In the genomic region with DNA sequence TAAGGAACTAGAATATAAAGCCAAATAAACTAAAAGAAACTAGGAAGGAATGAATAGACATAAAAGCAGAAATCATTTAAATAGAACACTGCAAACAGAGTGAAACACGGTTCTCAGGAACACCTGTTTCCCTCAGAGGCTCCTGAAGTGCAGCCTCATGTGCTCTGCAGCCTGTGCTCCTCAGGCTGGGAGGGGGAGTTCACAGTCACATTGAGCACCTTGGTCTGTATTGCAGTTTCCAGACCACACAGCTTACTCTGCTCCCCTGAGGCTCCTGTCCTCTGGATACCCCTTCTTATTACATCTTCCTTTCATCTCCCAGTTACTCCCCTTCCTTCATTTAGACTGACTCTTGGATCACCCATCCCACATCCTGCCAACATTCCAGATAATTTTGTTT, we compare ENCODE assay signal across 23 cellular contexts. TPM values are rescaled to one million over a fixed set of nuclear protein-coding genes. Genes with fewer than 3 reads are reported as not detected.
"Had no signal": no experiment of that assay in that cellular context is flagged by ENCODE, and none has a peak within 500 bp of the region (broad histone marks: within the 10 kb centered on the region; RNA-seq: fewer than 3 reads in every experiment).

No MANE protein-coding gene starts in this region.

- ATAC-seq: activated CD8-positive, alpha-beta memory T cell treated with anti-CD3 and anti-CD28 coated beads, Interleukin-2, amount 10 ng/mL, durations not matched to agents 7 days and 5 days; activated T-cell treated with anti-CD3 and anti-CD28 coated beads, Interleukin-2, amount 50 U/mL, for 4 hours; Right ventricle myocardium inferior; T-cell had no signal

- H3K27ac Mint-ChIP-seq: activated CD8-positive, alpha-beta memory T cell treated with anti-CD3 and anti-CD28 coated beads, Interleukin-2, amount 10 ng/mL, durations not matched to agents 7 days and 5 days; activated naive CD8-positive, alpha-beta T cell treated with anti-CD3 and anti-CD28 coated beads for 36 hours; T-cell had no signal

- H3K4me1 Mint-ChIP-seq: activated CD8-positive, alpha-beta memory T cell treated with anti-CD3 and anti-CD28 coated beads, Interleukin-2, amount 10 ng/mL, durations not matched to agents 7 days and 5 days; activated naive CD8-positive, alpha-beta T cell treated with anti-CD3 and anti-CD28 coated beads for 36 hours; T-cell had no signal

- H3K4me3 Mint-ChIP-seq: activated CD8-positive, alpha-beta memory T cell treated with anti-CD3 and anti-CD28 coated beads, Interleukin-2, amount 10 ng/mL, durations not matched to agents 7 days and 5 days; activated naive CD8-positive, alpha-beta T cell treated with anti-CD3 and anti-CD28 coated beads for 36 hours; activated T-cell treated with anti-CD3 and anti-CD28 coated beads, Interleukin-2, amount 50 U/mL, for 4 hours; T-cell had no signal

- H3K36me3 Mint-ChIP-seq: activated CD8-positive, alpha-beta memory T cell treated with anti-CD3 and anti-CD28 coated beads, Interleukin-2, amount 10 ng/mL, durations not matched to agents 7 days and 5 days; activated naive CD8-positive, alpha-beta T cell treated with anti-CD3 and anti-CD28 coated beads for 36 hours; T-cell had no signal

- H3K9me3 Mint-ChIP-seq: activated naive CD8-positive, alpha-beta T cell treated with anti-CD3 and anti-CD28 coated beads for 36 hours; activated T-cell treated with anti-CD3 and anti-CD28 coated beads, Interleukin-2, amount 50 U/mL, for 4 hours; T-cell had no signal

- DNase-seq: activated CD4-positive, alpha-beta T cell treated with anti-CD3 and anti-CD28 coated beads for 4 hours; activated CD4-positive, alpha-beta T cell treated with anti-CD3 and anti-CD28 coated beads, Interleukin-2, amount 50 U/mL, for 4 hours; activated CD8-positive, alpha-beta memory T cell treated with anti-CD3 and anti-CD28 coated beads, Interleukin-2, amount 10 ng/mL, durations not matched to agents 7 days and 5 days; activated effector memory CD4-positive, alpha-beta T cell treated with anti-CD3 and anti-CD28 coated beads, Interleukin-2, amount 50 U/mL, for 16 hours; activated naive CD4-positive, alpha-beta T cell treated with Interleukin-2 at 50 U/mL for 16 hours; activated naive CD8-positive, alpha-beta T cell treated with anti-CD3 and anti-CD28 coated beads for 36 hours; activated T-cell treated with anti-CD3 and anti-CD28 coated beads, Interleukin-2, amount 50 U/mL, for 4 hours; brain microvascular endothelial cell; Kasumi-1; KBM-7; NCI-H1105; NCI-H1436; NCI-H1694 treated with DMSO at 0.1 percent for 48 hours; NCI-H2029 treated with DMSO at 0.1 percent for 48 hours; NCI-H345; NCI-H524 treated with DMSO at 0.1 percent for 48 hours; NCI-H748 treated with DMSO at 0.1 percent for 48 hours; T-cell; T-helper 2 cell had no signal

RNA-seq across cellular contexts. Expression of a gene that starts 49.7 kb away (rescaled TPM):
- total RNA-seq: activated CD8-positive, alpha-beta memory T cell treated with anti-CD3 and anti-CD28 coated beads, Interleukin-2, amount 10 ng/mL, durations not matched to agents 7 days and 5 days; activated naive CD8-positive, alpha-beta T cell treated with anti-CD3 and anti-CD28 coated beads for 36 hours; activated T-cell treated with anti-CD3 and anti-CD28 coated beads, Interleukin-2, amount 50 U/mL, for 4 hours; cardiac muscle cell; OCI-LY7; Right ventricle myocardium inferior; RPMI7951; T-cell had no signal
